Comparison of ENCODE assay signal across 8 cellular contexts in the genomic region with DNA sequence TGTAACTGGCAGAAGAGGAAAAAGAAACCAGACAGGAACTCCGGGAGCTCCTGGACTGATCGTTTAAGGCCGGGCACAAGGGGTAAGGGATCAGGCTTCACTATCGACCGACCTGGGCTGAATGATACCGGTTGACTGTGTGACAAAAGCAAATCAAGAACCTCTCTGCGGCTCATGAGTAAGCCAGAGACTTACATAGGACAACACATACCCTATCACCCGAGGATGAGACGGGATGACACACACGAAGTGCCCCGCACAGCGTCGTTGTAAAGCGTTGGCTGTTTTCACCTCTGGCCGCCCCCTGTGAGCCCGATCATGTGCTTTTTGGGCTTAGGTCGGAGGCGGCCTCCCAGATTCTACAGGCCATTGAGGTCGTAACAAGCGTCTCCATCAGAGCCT. TPM values are rescaled to one million over a fixed set of nuclear protein-coding genes. Genes with fewer than 3 reads are reported as not detected.
A peak's percentile ranks its signal among the peaks of the same experiment; 100 is the strongest.
DNase-seq lines count a peak whose midpoint lies in the region; ATAC-seq and TF ChIP-seq lines count a peak whose summit lies in the region.

No MANE protein-coding gene starts in this region.

- TF ChIP-seq CTCF in colonic mucosa (IDR thresholded peaks at IDR 0.05) (no peak), mucosa of descending colon (IDR thresholded peaks at IDR 0.05) (no peak)

- H3K36me3 ChIP-seq in colonic mucosa, result no peaks in the 10 kb centered on the region
- H3K36me3 ChIP-seq in mucosa of descending colon (ENCODE audit: low read depth), result no peaks in the 10 kb centered on the region

- intact Hi-C loops in colonic mucosa (cut with DNase I) (no loop called here), mucosa of descending colon (cut with DNase I, micrococcal nuclease) (no loop called here)

- H3K9me3 Mint-ChIP-seq in stimulated activated effector memory CD8-positive, alpha-beta T cell treated with anti-CD3 and anti-CD28 coated beads, Interleukin-12 subunit alpha, Interleukin-12 subunit beta, amount 100 ng/mL, for 72 hours, result no peaks in the 10 kb centered on the region

- peak; percentile 62 for DNase-seq in activated CD4-positive, alpha-beta T cell treated with anti-CD3 and anti-CD28 coated beads for 1 hour
- peak; percentile 33 for DNase-seq in colonic mucosa
- DNase-seq in mucosa of descending colon, result peak in 2 of 3 donors; percentile 26 to 39
- DNase-seq in stimulated activated effector memory CD8-positive, alpha-beta T cell treated with anti-CD3 and anti-CD28 coated beads, Interleukin-12 subunit alpha, Interleukin-12 subunit beta, amount 100 ng/mL, for 72 hours (ENCODE audit: low spot score in 2 of 2), result no peak
- DNase-seq in ecto neural progenitor cell (ENCODE audit: low spot score), result no peak
- no peak for DNase-seq in kidney glomerular epithelial cell (lab: John Stamatoyannopoulos, UW)

- H3K27ac ChIP-seq in colonic mucosa, result peak overlapping the region; percentile 74

- H3K36me3 Mint-ChIP-seq in stimulated activated effector memory CD8-positive, alpha-beta T cell treated with anti-CD3 and anti-CD28 coated beads, Interleukin-12 subunit alpha, Interleukin-12 subunit beta, amount 100 ng/mL, for 72 hours, result peaks cover 39% of the 10 kb centered on the region

- H3K27me3 ChIP-seq in colonic mucosa, result no peaks in the 10 kb centered on the region

- peak overlapping the region; percentile 88 for H3K4me3 Mint-ChIP-seq in stimulated activated effector memory CD8-positive, alpha-beta T cell treated with anti-CD3 and anti-CD28 coated beads, Interleukin-12 subunit alpha, Interleukin-12 subunit beta, amount 100 ng/mL, for 72 hours

- peak overlapping the region; percentile 97 for H3K27ac Mint-ChIP-seq in stimulated activated effector memory CD8-positive, alpha-beta T cell treated with anti-CD3 and anti-CD28 coated beads, Interleukin-12 subunit alpha, Interleukin-12 subunit beta, amount 100 ng/mL, for 72 hours

- H3K4me1 ChIP-seq in colonic mucosa, result no peaks in the 10 kb centered on the region
- peaks cover 13% of the 10 kb centered on the region for H3K4me1 ChIP-seq in mucosa of descending colon (ENCODE audit: low read depth)

- H3K4me3 ChIP-seq in colonic mucosa (peak overlapping the region; percentile 57), mucosa of descending colon (no peak overlapping the region)

- peaks cover 36% of the 10 kb centered on the region for H3K4me1 Mint-ChIP-seq in stimulated activated effector memory CD8-positive, alpha-beta T cell treated with anti-CD3 and anti-CD28 coated beads, Interleukin-12 subunit alpha, Interleukin-12 subunit beta, amount 100 ng/mL, for 72 hours

- H3K9me3 ChIP-seq in colonic mucosa, result no peaks in the 10 kb centered on the region
- H3K9me3 ChIP-seq in mucosa of descending colon, result no peaks in the 10 kb centered on the region

- ATAC-seq in GM18517 (IDR thresholded peaks at IDR 0.05; ENCODE audit: unreplicated experiment), result peak; percentile 25
- peak; percentile 14 for ATAC-seq in HG03196 (IDR thresholded peaks at IDR 0.05; ENCODE audit: unreplicated experiment)
- peak; percentile 10 for ATAC-seq in mucosa of descending colon
- peak; percentile 92 for ATAC-seq in stimulated activated effector memory CD8-positive, alpha-beta T cell treated with anti-CD3 and anti-CD28 coated beads, Interleukin-12 subunit alpha, Interleukin-12 subunit beta, amount 100 ng/mL, for 72 hours

- peak overlapping the region; percentile 58 to 66 for H3K9ac ChIP-seq in colonic mucosa (ENCODE audit: low read depth in 2 of 2, low read length in 2 of 2)

RNA-seq across cellular contexts. Expression of a gene that starts 0.7 kb away (rescaled TPM):
- 1 to 10 TPM; 5.6 to 7.3 TPM for total RNA-seq in colonic mucosa
- total RNA-seq in mucosa of descending colon, result 10 to 100 TPM in 1 of 3 donors, 1 to 10 TPM in 2; 4.2 to 13.3 (median 6.5) TPM

RNA-seq across cellular contexts. Expression of a gene that starts 31.4 kb away (rescaled TPM):
- total RNA-seq in colonic mucosa, result 100 to 1,000 TPM in 1 of 2 donors, 10 to 100 TPM in 1; 49.3 to 582 TPM
- 1,000 to 10,000 TPM in 1 of 3 donors, 100 to 1,000 TPM in 1, 10 to 100 TPM in 1; 74.3 to 3,203 (median 259) TPM for total RNA-seq in mucosa of descending colon

RNA-seq across cellular contexts. Expression of a gene that starts 32.9 kb away (rescaled TPM):
- total RNA-seq in colonic mucosa (100 to 1,000 TPM; 143 to 207 TPM), mucosa of descending colon (100 to 1,000 TPM in 2 of 3 donors, 10 to 100 TPM in 1; 96.2 to 150 (median 128) TPM)

Comparison
In these comparisons a context has a peak if more than half of its experiments do, and no peak if none do; other contexts are left out.
1. ATAC-seq: peak in every context shown above with its lines; median percentile 92 in stimulated activated effector memory CD8-positive, alpha-beta T cell treated with anti-CD3 and anti-CD28 coated beads, Interleukin-12 subunit alpha, Interleukin-12 subunit beta, amount 100 ng/mL, for 72 hours; 25 in GM18517; 14 in HG03196; 10 in mucosa of descending colon.
2. DNase-seq: peak in activated CD4-positive, alpha-beta T cell treated with anti-CD3 and anti-CD28 coated beads for 1 hour (single experiment), colonic mucosa (single experiment) and mucosa of descending colon (2 of 3); none in stimulated activated effector memory CD8-positive, alpha-beta T cell treated with anti-CD3 and anti-CD28 coated beads, Interleukin-12 subunit alpha, Interleukin-12 subunit beta, amount 100 ng/mL, for 72 hours (0 of 2), ecto neural progenitor cell (single experiment) and kidney glomerular epithelial cell (single experiment).